16 cellular contexts compared by ENCODE assay signal in the genomic region with DNA sequence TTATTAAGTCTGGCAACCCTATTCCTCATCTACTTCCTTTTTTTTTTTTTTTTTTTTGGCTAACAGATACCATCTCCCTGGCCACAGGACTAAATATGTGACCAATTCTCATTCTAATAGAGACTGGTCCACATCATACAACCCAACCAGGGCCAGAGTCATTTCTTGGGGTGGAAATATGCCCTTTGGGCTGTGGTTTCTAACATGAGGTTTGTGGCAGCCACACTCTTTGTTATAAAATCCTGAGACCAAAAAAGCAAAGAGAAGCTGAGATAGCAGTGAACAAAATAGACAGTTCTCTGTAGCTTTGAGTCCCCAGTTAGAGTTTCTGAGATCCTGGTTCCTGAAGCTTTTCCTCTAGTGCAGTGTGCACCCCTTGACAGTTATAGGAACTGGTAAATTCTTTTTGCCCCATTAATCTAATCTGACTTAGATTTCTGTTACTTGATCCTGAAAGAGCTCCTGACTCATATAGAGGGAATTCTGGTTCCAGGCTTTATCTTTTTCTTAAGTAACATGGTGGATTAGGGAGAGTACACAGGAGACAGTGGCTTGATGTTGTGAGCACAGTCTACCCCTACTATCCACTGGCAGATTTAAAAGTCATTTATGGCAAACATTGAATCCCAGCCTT.
A peak's percentile ranks its signal among the peaks of the same experiment; 100 is the strongest.
DNase-seq lines count a peak whose midpoint lies in the region; TF ChIP-seq lines count a peak whose summit lies in the region.
"Had no signal": no experiment of that assay in that cellular context is flagged by ENCODE, and none has a peak within 500 bp of the region (broad histone marks: within the 10 kb centered on the region; RNA-seq: fewer than 3 reads in every experiment).

No MANE protein-coding gene starts in this region.

- H3K27me3 ChIP-seq in kidney epithelial cell (ENCODE audit: control insufficient read depth, insufficient read depth, low read length), result no peaks in the 10 kb centered on the region
- H3K27me3 ChIP-seq in vagina, result no peaks in the 10 kb centered on the region
- no peaks in the 10 kb centered on the region for H3K27me3 ChIP-seq in spleen (replicated peaks in 1 of 7)

- H3K27ac ChIP-seq in vagina (no peak overlapping the region), spleen (no peak overlapping the region)
- H3K27ac ChIP-seq: parathyroid adenoma, SJSA1, VCaP had no signal

- H3K36me3 ChIP-seq in kidney epithelial cell (ENCODE audit: control insufficient read depth, insufficient read depth, low read length) (no peaks in the 10 kb centered on the region), vagina (no peaks in the 10 kb centered on the region), spleen (no peaks in the 10 kb centered on the region)
- H3K36me3 ChIP-seq: SJSA1 had no signal

- H3K4me1 ChIP-seq in vagina (peaks cover 19% of the 10 kb centered on the region), spleen (no peaks in the 10 kb centered on the region)
- H3K4me1 ChIP-seq: SJSA1 had no signal

- no peak for TF ChIP-seq POLR2A in vagina (IDR thresholded peaks at IDR 0.05)
- no peak for TF ChIP-seq POLR2A in spleen (IDR thresholded peaks at IDR 0.05)

- in situ Hi-C loops in astrocyte of the spinal cord (cut with HindIII; ENCODE audit: low sequenced_read_pairs), result no loop called here

- peak; percentile 74 for DNase-seq in AG10803 (ENCODE audit: low read depth)
- peak; percentile 74 for DNase-seq in M059J (ENCODE audit: low read depth)
- peak; percentile 72 for DNase-seq in astrocyte of the spinal cord (ENCODE audit: low read depth, low spot score)
- DNase-seq in kidney epithelial cell (ENCODE audit: low read depth), result peak; percentile 39
- no peak for DNase-seq in vagina (ENCODE audit: extremely low spot score in 2 of 2)
- no peak for DNase-seq in spleen
- DNase-seq in mesenteric fat pad (ENCODE audit: low spot score), result no peak
- DNase-seq in cortex of kidney (lab: John Stamatoyannopoulos, UW), result no peak
- DNase-seq: H7; hippocampal formation; NCI-H1105 treated with DMSO at 0.1 percent for 48 hours; stimulated activated CD4-positive, alpha-beta T cell treated with anti-CD3 and anti-CD28 coated beads, Interleukin-1b, Interleukin-23, amount 100 ng/mL, for 48 hours had no signal

- H3K4me3 ChIP-seq in AG10803 (ENCODE audit: low read length) (no peak overlapping the region), astrocyte of the spinal cord (ENCODE audit: low read depth, low read length) (no peak overlapping the region), kidney epithelial cell (ENCODE audit: low read depth, low read length) (no peak overlapping the region), vagina (no peak overlapping the region), spleen (no peak overlapping the region)
- H3K4me3 ChIP-seq: lung, SJSA1 had no signal

- intact Hi-C loops in vagina (cut with DNase I) (no loop called here), spleen (cut with DNase I; ENCODE audit: low total_unique reads) (no loop called here)

- H3K9me3 ChIP-seq in vagina, result no peaks in the 10 kb centered on the region
- peaks cover 0 to 33% (median 29%) of the 10 kb centered on the region in 8 donors for H3K9me3 ChIP-seq in spleen
- H3K9me3 ChIP-seq: SJSA1 had no signal

- TF ChIP-seq CTCF in AG10803 (conservative IDR thresholded peaks at IDR 0.05; ENCODE audit: low read length), result no peak
- no peak for TF ChIP-seq CTCF in astrocyte of the spinal cord (IDR thresholded peaks at IDR 0.05; ENCODE audit: low read depth, low read length)
- no peak for TF ChIP-seq CTCF in kidney epithelial cell (IDR thresholded peaks at IDR 0.05; ENCODE audit: insufficient read depth, low read length, poor library complexity, severe bottlenecking)
- TF ChIP-seq CTCF in vagina (IDR thresholded peaks at IDR 0.05), result no peak
- TF ChIP-seq CTCF in spleen (IDR thresholded peaks at IDR 0.05 in 8 of 11, conservative IDR thresholded peaks at IDR 0.05 in 3 of 11), result no peak

Comparison
In these comparisons a context has a peak if more than half of its experiments do, and no peak if none do; other contexts are left out.
1. DNase-seq: peak in AG10803 (single experiment), M059J (single experiment), astrocyte of the spinal cord (single experiment) and kidney epithelial cell (single experiment); none in vagina (0 of 2), spleen (single experiment), mesenteric fat pad (single experiment) and cortex of kidney (single experiment).